21 cellular contexts compared by ENCODE assay signal in the genomic region with DNA sequence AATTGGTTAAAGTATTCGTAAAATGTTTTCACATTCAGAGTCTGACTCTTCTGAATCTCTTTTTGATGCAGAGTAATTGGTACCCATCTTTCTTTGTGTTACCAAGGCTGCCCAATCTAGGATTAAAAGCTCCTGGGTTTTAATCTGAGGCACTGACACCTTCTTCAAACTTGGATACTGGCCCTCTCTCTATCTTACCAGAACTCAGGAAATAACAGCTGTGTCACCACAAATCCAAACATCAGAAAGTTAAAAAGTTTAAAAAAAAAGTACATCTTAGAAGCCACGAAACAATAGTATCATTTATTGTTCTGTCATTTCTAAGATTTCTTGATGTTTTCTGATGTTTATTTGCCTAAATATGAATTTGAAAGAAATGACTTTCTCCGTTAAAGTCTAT.
DNase-seq lines count a peak whose midpoint lies in the region; ATAC-seq and TF ChIP-seq lines count a peak whose summit lies in the region.
"Had no signal": no experiment of that assay in that cellular context is flagged by ENCODE, and none has a peak within 500 bp of the region (broad histone marks: within the 10 kb centered on the region; RNA-seq: fewer than 3 reads in every experiment).

No MANE protein-coding gene starts in this region.

- no peaks in the 10 kb centered on the region for H3K9me3 ChIP-seq in osteoblast (ENCODE audit: low read depth, low read length)
- H3K9me3 ChIP-seq: A549, Peyer's patch, SJSA1 had no signal

- H4K5ac ChIP-seq in mesendoderm (ENCODE audit: low read length), result no peak overlapping the region

- H3K9ac ChIP-seq in mesendoderm (ENCODE audit: low read length), result no peak overlapping the region
- H3K9ac ChIP-seq: BLaER1 treated with 17β-estradiol and CSF1 and Interleukin-3, amounts not matched to agents 10 nM and 100 nM had no signal

- H3K27me3 ChIP-seq in ACC112 (ENCODE audit: insufficient read depth, low read length) (no peaks in the 10 kb centered on the region), mesendoderm (ENCODE audit: insufficient read depth, low read length, poor library complexity) (no peaks in the 10 kb centered on the region), osteoblast (ENCODE audit: insufficient read depth, low read length) (no peaks in the 10 kb centered on the region), GM23338 (ENCODE audit: insufficient read depth) (no peaks in the 10 kb centered on the region)
- H3K27me3 ChIP-seq: BLaER1 treated with 17β-estradiol and CSF1 and Interleukin-3, amounts not matched to agents 10 nM and 100 nM; Peyer's patch; SJSA1 had no signal

- no peaks in the 10 kb centered on the region for H3K79me1 ChIP-seq in mesendoderm (ENCODE audit: low read length)

- no peaks in the 10 kb centered on the region for H4K20me1 ChIP-seq in osteoblast (ENCODE audit: insufficient read depth, low read length)
- no peaks in the 10 kb centered on the region for H4K20me1 ChIP-seq in GM23338 (replicated peaks; ENCODE audit: insufficient read depth)
- H4K20me1 ChIP-seq: BLaER1 treated with 17β-estradiol and CSF1 and Interleukin-3, amounts not matched to agents 10 nM and 100 nM had no signal

- H3K4me3 ChIP-seq in ACC112 (ENCODE audit: low read depth, low read length) (peak overlapping the region; percentile 20; the same call in 1 of the 2 replicates), cardiac fibroblast (replicated peaks in 1 of 2; ENCODE audit: low read depth in 2 of 2, low read length in 2 of 2) (no peak overlapping the region), mesendoderm (ENCODE audit: low read length) (no peak overlapping the region), osteoblast (ENCODE audit: insufficient read depth, low read length) (no peak overlapping the region), GM23338 (no peak overlapping the region)
- H3K4me3 ChIP-seq in Jurkat, Clone E6-1 (ENCODE audit: low read length), result no peak overlapping the region
- H3K4me3 ChIP-seq: A549; BLaER1 treated with 17β-estradiol and CSF1 and Interleukin-3, amounts not matched to agents 10 nM and 100 nM; Peyer's patch; SJSA1 had no signal

- H3K36me3 ChIP-seq in ACC112 (ENCODE audit: insufficient read depth, low read length) (no peaks in the 10 kb centered on the region), mesendoderm (ENCODE audit: control insufficient read depth, insufficient read depth, low read length) (no peaks in the 10 kb centered on the region), osteoblast (ENCODE audit: insufficient read depth, low read length) (no peaks in the 10 kb centered on the region), GM23338 (ENCODE audit: insufficient read depth) (no peaks in the 10 kb centered on the region)
- H3K36me3 ChIP-seq: BLaER1 treated with 17β-estradiol and CSF1 and Interleukin-3, amounts not matched to agents 10 nM and 100 nM; Peyer's patch; SJSA1 had no signal

- no peaks in the 10 kb centered on the region for H3K9me2 ChIP-seq in GM23338 (ENCODE audit: insufficient read depth)

- H4K8ac ChIP-seq in mesendoderm (ENCODE audit: low read depth, low read length), result no peak overlapping the region

- WGBS in mesendoderm (ENCODE audit: extremely low coverage, insufficient coverage, low lambda C conversion rate), result no CpG with 5 or more reads among the region's 3 CpGs

- peak overlapping the region; percentile 97 for H3K27ac ChIP-seq in ACC112 (ENCODE audit: low read depth, low read length)
- no peak overlapping the region for H3K27ac ChIP-seq in mesendoderm (ENCODE audit: low read depth, low read length)
- H3K27ac ChIP-seq in osteoblast (ENCODE audit: low read depth, low read length), result no peak overlapping the region
- H3K27ac ChIP-seq in GM23338 (ENCODE audit: low read depth), result no peak overlapping the region
- H3K27ac ChIP-seq: A549; BLaER1 treated with 17β-estradiol and CSF1 and Interleukin-3, amounts not matched to agents 10 nM and 100 nM; HL-60; Peyer's patch; SJSA1 had no signal

- no peak for ATAC-seq in HG02840 (IDR thresholded peaks at IDR 0.05; ENCODE audit: low FRiP score, unreplicated experiment)
- no peak for ATAC-seq in GM23338
- ATAC-seq: A549 had no signal

- H3K4me3 Mint-ChIP-seq in GM23338, result no peak overlapping the region
- H3K4me3 Mint-ChIP-seq: CD8-positive, alpha-beta memory T cell; H9 had no signal

- no peak overlapping the region for H2AK5ac ChIP-seq in mesendoderm (ENCODE audit: low read length)

- H2BK120ac ChIP-seq in mesendoderm (ENCODE audit: low read depth, low read length), result no peak overlapping the region

- no peak overlapping the region for H3K23ac ChIP-seq in mesendoderm (ENCODE audit: low read length)

- no peak overlapping the region for H2BK15ac ChIP-seq in mesendoderm (replicated peaks; ENCODE audit: low read depth)

- no peak overlapping the region for H3K27ac Mint-ChIP-seq in GM23338
- H3K27ac Mint-ChIP-seq: CD8-positive, alpha-beta memory T cell; H9 had no signal

- no peak overlapping the region for H3K4ac ChIP-seq in mesendoderm (ENCODE audit: low read depth, low read length)

- DNase-seq in Jurkat, Clone E6-1 (ENCODE audit: low read depth, low spot score), result peak; percentile 54
- DNase-seq in cardiac fibroblast (ENCODE audit: low read depth in 2 of 2), result peak; percentile 36 to 46
- peak; percentile 20 for DNase-seq in mesendoderm
- no peak for DNase-seq in osteoblast (ENCODE audit: insufficient read length, low spot score, missing footprints)
- DNase-seq in GM23338 (ENCODE audit: low spot score), result no peak
- DNase-seq: CD8-positive, alpha-beta memory T cell; DMS79; H9; IMR-90; NCI-H1105; NCI-H2081; NCI-H2171 treated with DMSO at 0.1 percent for 48 hours; NCI-H446; NCI-H69; Peyer's patch had no signal

- TF ChIP-seq CTCF in cardiac fibroblast (IDR thresholded peaks at IDR 0.05; ENCODE audit: low read depth, low read length) (no peak), osteoblast (IDR thresholded peaks at IDR 0.05; ENCODE audit: extremely low read depth, low read depth, low read length) (no peak), GM23338 (conservative IDR thresholded peaks at IDR 0.05; ENCODE audit: low read depth in 2 of 2) (no peak)

- H3F3A ChIP-seq in GM23338 (replicated peaks; ENCODE audit: low read depth), result no peaks in the 10 kb centered on the region

- H3K79me2 ChIP-seq in ACC112 (ENCODE audit: control insufficient read depth, insufficient read depth, low read length, unreplicated experiment) (no peaks in the 10 kb centered on the region), mesendoderm (ENCODE audit: control insufficient read depth, insufficient read depth, low read length) (no peaks in the 10 kb centered on the region), osteoblast (ENCODE audit: insufficient read depth, low read length) (no peaks in the 10 kb centered on the region), GM23338 (replicated peaks; ENCODE audit: insufficient read depth) (no peaks in the 10 kb centered on the region)

- H3K56ac ChIP-seq in mesendoderm (ENCODE audit: low read length), result no peak overlapping the region

- H2AFZ ChIP-seq in ACC112 (ENCODE audit: low read length, unreplicated experiment) (no peak overlapping the region), osteoblast (ENCODE audit: low read length) (no peak overlapping the region), GM23338 (no peak overlapping the region)

- H3K18ac ChIP-seq in mesendoderm (ENCODE audit: low read length), result no peak overlapping the region

- H3K4me2 ChIP-seq in mesendoderm (ENCODE audit: low read length), result no peak overlapping the region
- no peak overlapping the region for H3K4me2 ChIP-seq in osteoblast (ENCODE audit: insufficient read depth, low read length)
- no peak overlapping the region for H3K4me2 ChIP-seq in GM23338
- H3K4me2 ChIP-seq: A549; BLaER1 treated with 17β-estradiol and CSF1 and Interleukin-3, amounts not matched to agents 10 nM and 100 nM had no signal

- no peak overlapping the region for H2BK5ac ChIP-seq in mesendoderm (ENCODE audit: low read length)

- H3K36me3 Mint-ChIP-seq in GM23338 (ENCODE audit: low read depth), result no peaks in the 10 kb centered on the region; the same call in 2 of the 3 replicates

- H3K4me1 ChIP-seq in ACC112 (ENCODE audit: control insufficient read depth, insufficient read depth, low read length, unreplicated experiment) (peaks cover 45% of the 10 kb centered on the region), mesendoderm (ENCODE audit: control insufficient read depth, low read depth, low read length) (no peaks in the 10 kb centered on the region), osteoblast (ENCODE audit: insufficient read depth, low read length) (peaks cover 13% of the 10 kb centered on the region), GM23338 (ENCODE audit: insufficient read depth) (peaks cover 12% of the 10 kb centered on the region; the same call in 1 of the 2 replicates)
- H3K4me1 ChIP-seq: Peyer's patch had no signal

- no peaks in the 10 kb centered on the region for H3K27me3 Mint-ChIP-seq in GM23338 (ENCODE audit: insufficient read depth, low read depth, poor library complexity)
- H3K27me3 Mint-ChIP-seq: CD8-positive, alpha-beta memory T cell had no signal

- H3K9me3 Mint-ChIP-seq in GM23338, result peaks cover 4% of the 10 kb centered on the region; the same call in 1 of the 3 replicates

- peaks cover 7% of the 10 kb centered on the region for H3K4me1 Mint-ChIP-seq in GM23338

Comparison
In these comparisons a context has a peak if more than half of its experiments do, and no peak if none do; other contexts are left out.
1. DNase-seq: peak in Jurkat, Clone E6-1 (single experiment), cardiac fibroblast (2 of 2) and mesendoderm (single experiment); none in osteoblast (single experiment) and GM23338 (single experiment).